ENCODE assay signal across 7 cellular contexts in genomic region chr7:105227391-105227790, GRCh38.
"Had no signal": no experiment of that assay in that cellular context is flagged by ENCODE, and none has a peak within 500 bp of the region (broad histone marks: within the 10 kb centered on the region; RNA-seq: fewer than 3 reads in every experiment).

No MANE protein-coding gene starts in this region.

- H3K36me3 ChIP-seq: HAP-1 had no signal

- H3K9me3 ChIP-seq: HAP-1 had no signal

- ATAC-seq: HCT116 had no signal

- DNase-seq: GM23248, GOT3, H7, IMR-90, KBM-7 had no signal

- H3K4me3 ChIP-seq: GM23248, HAP-1 had no signal

- H3K27ac ChIP-seq: GM23248 had no signal
